Comparison of ENCODE assay signal across 22 cellular contexts in the genomic region with DNA sequence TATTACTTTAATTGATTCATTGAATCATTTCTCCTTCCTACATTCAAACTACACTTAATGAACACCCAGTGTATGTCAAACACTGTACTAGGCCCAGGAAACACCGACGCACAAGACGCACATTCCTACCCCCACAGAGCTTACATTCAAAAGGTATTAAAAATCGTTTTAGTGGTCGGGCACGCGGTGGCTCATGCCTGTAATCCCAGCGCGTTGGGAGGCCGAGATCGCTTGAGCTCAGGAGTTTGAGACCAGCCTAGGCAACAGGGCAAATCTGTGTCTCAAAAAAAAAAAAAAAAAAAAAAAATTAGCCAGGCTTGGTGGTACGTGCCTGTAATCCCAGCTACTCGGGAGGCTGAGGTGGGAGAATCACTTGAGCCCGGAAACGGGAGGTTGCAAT. TPM values are rescaled to one million over a fixed set of nuclear protein-coding genes. Genes with fewer than 3 reads are reported as not detected.
A peak's percentile ranks its signal among the peaks of the same experiment; 100 is the strongest.
DNase-seq lines count a peak whose midpoint lies in the region; ATAC-seq lines count a peak whose summit lies in the region.
"Had no signal": no experiment of that assay in that cellular context is flagged by ENCODE, and none has a peak within 500 bp of the region (broad histone marks: within the 10 kb centered on the region; RNA-seq: fewer than 3 reads in every experiment).

No MANE protein-coding gene starts in this region.

- H3K36me3 Mint-ChIP-seq in T-helper 1 cell treated with Interleukin-12 subunit alpha and Interleukin-12 subunit beta and Interleukin-4 antibody, amounts not matched to agents 30 μg/mL and 1 μg/mL, for 36 hours (ENCODE audit: low read depth), result peaks cover 9% of the 10 kb centered on the region
- no peaks in the 10 kb centered on the region for H3K36me3 Mint-ChIP-seq in CD4-positive, alpha-beta memory T cell
- H3K36me3 Mint-ChIP-seq in activated T-helper 1 cell treated with anti-CD3 and anti-CD28 coated beads, Interleukin-12 subunit alpha, Interleukin-12 subunit beta, Interleukin-2, Interleukin-4 antibody, amounts not matched to agents 30 ng/mL and 10 ng/mL and 1 ng/mL, durations not matched to agents 14 hours and 24 hours and 36 hours (ENCODE audit: low read depth), result peaks cover 2% of the 10 kb centered on the region
- peaks cover 3 to 27% (median 11%) of the 10 kb centered on the region in 3 donors for H3K36me3 Mint-ChIP-seq in naive thymus-derived CD8-positive, alpha-beta T cell
- H3K36me3 Mint-ChIP-seq: activated naive CD8-positive, alpha-beta T cell had no signal

- H3K4me3 Mint-ChIP-seq in T-helper 1 cell treated with Interleukin-12 subunit alpha and Interleukin-12 subunit beta and Interleukin-4 antibody, amounts not matched to agents 30 μg/mL and 1 μg/mL, for 36 hours, result peak overlapping the region; percentile 88
- H3K4me3 Mint-ChIP-seq in CD4-positive, alpha-beta memory T cell, result peak overlapping the region in 7 of 8 donors; percentile 21 to 94 (median 88)
- peak overlapping the region; percentile 82 for H3K4me3 Mint-ChIP-seq in activated T-helper 1 cell treated with anti-CD3 and anti-CD28 coated beads, Interleukin-12 subunit alpha, Interleukin-12 subunit beta, Interleukin-2, Interleukin-4 antibody, amounts not matched to agents 30 ng/mL and 10 ng/mL and 1 ng/mL, durations not matched to agents 14 hours and 24 hours and 36 hours
- peak overlapping the region in 6 of 10 donors; percentile 43 to 91 (median 85) for H3K4me3 Mint-ChIP-seq in naive thymus-derived CD8-positive, alpha-beta T cell

- no peaks in the 10 kb centered on the region for H3K9me3 ChIP-seq in CD4-positive, alpha-beta memory T cell (ENCODE audit: control insufficient read depth in 1 of 2, low read length in 2 of 2)
- H3K9me3 ChIP-seq: SJCRH30, upper lobe of right lung had no signal

- peak overlapping the region; percentile 6 for H3K27ac Mint-ChIP-seq in T-helper 1 cell treated with Interleukin-12 subunit alpha and Interleukin-12 subunit beta and Interleukin-4 antibody, amounts not matched to agents 30 μg/mL and 1 μg/mL, for 36 hours
- peak overlapping the region in 3 of 7 donors; percentile 50 to 65 (median 62) for H3K27ac Mint-ChIP-seq in CD4-positive, alpha-beta memory T cell
- H3K27ac Mint-ChIP-seq in activated T-helper 1 cell treated with anti-CD3 and anti-CD28 coated beads, Interleukin-12 subunit alpha, Interleukin-12 subunit beta, Interleukin-2, Interleukin-4 antibody, amounts not matched to agents 30 ng/mL and 10 ng/mL and 1 ng/mL, durations not matched to agents 14 hours and 24 hours and 36 hours, result no peak overlapping the region
- H3K27ac Mint-ChIP-seq in naive thymus-derived CD8-positive, alpha-beta T cell, result peak overlapping the region in 2 of 10 donors; percentile 8 to 62

- intact Hi-C loops in CD4-positive, alpha-beta memory T cell (cut with micrococcal nuclease), result loop anchor here (5.0 kb wide), 1 partner anchor 375 kb away; a partner anchor contains a TSS
- intact Hi-C loops in activated T-helper 1 cell treated with anti-CD3 and anti-CD28 coated beads, Interleukin-12 subunit alpha, Interleukin-12 subunit beta, Interleukin-2, Interleukin-4 antibody, amounts not matched to agents 30 ng/mL and 10 ng/mL and 1 ng/mL, durations not matched to agents 14 hours and 24 hours and 36 hours (cut with micrococcal nuclease), result loop anchor here (2.0 to 5.0 kb wide), 6 partner anchors 14 to 1905 kb away; no protein-coding TSS in a partner anchor

- H3K36me3 ChIP-seq in CD4-positive, alpha-beta memory T cell (ENCODE audit: insufficient read depth, low read length), result no peaks in the 10 kb centered on the region
- H3K36me3 ChIP-seq: SJCRH30, upper lobe of right lung had no signal

- peaks cover 33% of the 10 kb centered on the region for H3K4me1 ChIP-seq in CD4-positive, alpha-beta memory T cell (ENCODE audit: insufficient read depth, low read length)
- H3K4me1 ChIP-seq: parathyroid adenoma, SJCRH30 had no signal

- H3K4me3 ChIP-seq in CD4-positive, alpha-beta memory T cell (ENCODE audit: low read length in 2 of 2), result no peak overlapping the region

- no peak for DNase-seq in T-helper 1 cell
- DNase-seq in CD4-positive, alpha-beta memory T cell, result no peak
- DNase-seq in activated T-helper 1 cell treated with anti-CD3 and anti-CD28 coated beads, Interleukin-12 subunit alpha, Interleukin-12 subunit beta, Interleukin-2, Interleukin-4 antibody, amounts not matched to agents 30 ng/mL and 10 ng/mL and 1 ng/mL, durations not matched to agents 14 hours and 24 hours and 36 hours (ENCODE audit: low spot score), result no peak
- no peak for DNase-seq in naive thymus-derived CD8-positive, alpha-beta T cell
- DNase-seq in NOMO-1 treated with dmso at 0.1 percent for 144 hours (lab: John Stamatoyannopoulos, UW; ENCODE audit: unreplicated experiment), result no peak
- DNase-seq: C1 segment of cervical spinal cord; effector CD4-positive, alpha-beta T cell; hypothalamus; left cardiac atrium; NCI-H2081 treated with DMSO at 0.1 percent for 48 hours; NCI-H524 treated with DMSO at 0.1 percent for 48 hours; PC-3; upper lobe of right lung had no signal

- peaks cover 6% of the 10 kb centered on the region for H3K9me3 Mint-ChIP-seq in T-helper 1 cell treated with Interleukin-12 subunit alpha and Interleukin-12 subunit beta and Interleukin-4 antibody, amounts not matched to agents 30 μg/mL and 1 μg/mL, for 36 hours
- peaks cover 0 to 19% (median 14%) of the 10 kb centered on the region in 8 donors for H3K9me3 Mint-ChIP-seq in CD4-positive, alpha-beta memory T cell
- peaks cover 2% of the 10 kb centered on the region for H3K9me3 Mint-ChIP-seq in activated T-helper 1 cell treated with anti-CD3 and anti-CD28 coated beads, Interleukin-12 subunit alpha, Interleukin-12 subunit beta, Interleukin-2, Interleukin-4 antibody, amounts not matched to agents 30 ng/mL and 10 ng/mL and 1 ng/mL, durations not matched to agents 14 hours and 24 hours and 36 hours
- H3K9me3 Mint-ChIP-seq in naive thymus-derived CD8-positive, alpha-beta T cell, result peaks cover 0 to 21% (median 5%) of the 10 kb centered on the region in 9 donors

- no peak for ATAC-seq in naive thymus-derived CD8-positive, alpha-beta T cell
- ATAC-seq in HG02759 (IDR thresholded peaks at IDR 0.05; ENCODE audit: unreplicated experiment) (no peak), GM21576 (IDR thresholded peaks at IDR 0.05; ENCODE audit: unreplicated experiment) (no peak)
- ATAC-seq: PC-3 had no signal

- H3K4me1 Mint-ChIP-seq in T-helper 1 cell treated with Interleukin-12 subunit alpha and Interleukin-12 subunit beta and Interleukin-4 antibody, amounts not matched to agents 30 μg/mL and 1 μg/mL, for 36 hours (ENCODE audit: low read depth), result peaks cover 42% of the 10 kb centered on the region
- peaks cover 18 to 63% (median 28%) of the 10 kb centered on the region in 4 donors for H3K4me1 Mint-ChIP-seq in CD4-positive, alpha-beta memory T cell
- peaks cover 62% of the 10 kb centered on the region for H3K4me1 Mint-ChIP-seq in activated T-helper 1 cell treated with anti-CD3 and anti-CD28 coated beads, Interleukin-12 subunit alpha, Interleukin-12 subunit beta, Interleukin-2, Interleukin-4 antibody, amounts not matched to agents 30 ng/mL and 10 ng/mL and 1 ng/mL, durations not matched to agents 14 hours and 24 hours and 36 hours (ENCODE audit: low read depth)
- peaks cover 13 to 52% (median 39%) of the 10 kb centered on the region in 4 donors for H3K4me1 Mint-ChIP-seq in naive thymus-derived CD8-positive, alpha-beta T cell

- H3K27me3 ChIP-seq in CD4-positive, alpha-beta memory T cell (ENCODE audit: insufficient read depth, low read length), result peaks cover 60% of the 10 kb centered on the region
- H3K27me3 ChIP-seq: SJCRH30 had no signal

- no peak overlapping the region for H3K27ac ChIP-seq in CD4-positive, alpha-beta memory T cell (ENCODE audit: low read depth, low read length)
- H3K27ac ChIP-seq: 22Rv1, parathyroid adenoma, SJCRH30, skin epidermis, upper lobe of right lung had no signal

- POLR2A ChIA-PET in CD4-positive, alpha-beta memory T cell (lab: Charles Lee; ENCODE audit: partially characterized antibody), result interaction anchor here (0.8 to 1.3 kb wide), 2 partner anchors 235 to 307 kb away, joined by 3 read pairs; no protein-coding TSS in a partner anchor
- POLR2A ChIA-PET in naive thymus-derived CD8-positive, alpha-beta T cell (lab: Charles Lee), result interaction anchor here (0.6 to 0.7 kb wide), 2 partner anchors 10 to 1369 kb away, joined by 3 to 4 read pairs; no protein-coding TSS in a partner anchor

- peaks cover 90% of the 10 kb centered on the region for H3K27me3 Mint-ChIP-seq in T-helper 1 cell treated with Interleukin-12 subunit alpha and Interleukin-12 subunit beta and Interleukin-4 antibody, amounts not matched to agents 30 μg/mL and 1 μg/mL, for 36 hours (ENCODE audit: low read depth)
- H3K27me3 Mint-ChIP-seq in CD4-positive, alpha-beta memory T cell, result peaks cover 57 to 60% of the 10 kb centered on the region in 2 donors
- H3K27me3 Mint-ChIP-seq in activated T-helper 1 cell treated with anti-CD3 and anti-CD28 coated beads, Interleukin-12 subunit alpha, Interleukin-12 subunit beta, Interleukin-2, Interleukin-4 antibody, amounts not matched to agents 30 ng/mL and 10 ng/mL and 1 ng/mL, durations not matched to agents 14 hours and 24 hours and 36 hours (ENCODE audit: insufficient read depth), result peaks cover 85% of the 10 kb centered on the region
- peaks cover 52 to 72% (median 63%) of the 10 kb centered on the region in 5 donors for H3K27me3 Mint-ChIP-seq in naive thymus-derived CD8-positive, alpha-beta T cell

- CTCF ChIA-PET in CD4-positive, alpha-beta memory T cell (lab: Charles Lee; ENCODE audit: partially characterized antibody), result interaction anchor here (0.8 to 4.4 kb wide), 17 partner anchors 8 to 424 kb away, joined by 3 to 67 read pairs (median 4); no protein-coding TSS in a partner anchor

RNA-seq across cellular contexts. Expression of a gene that starts 6.4 kb away (rescaled TPM):
- total RNA-seq in CD4-positive, alpha-beta memory T cell, result not detected
- not detected for polyA plus RNA-seq in CD4-positive, alpha-beta memory T cell
- total RNA-seq in activated T-helper 1 cell treated with anti-CD3 and anti-CD28 coated beads, Interleukin-12 subunit alpha, Interleukin-12 subunit beta, Interleukin-2, Interleukin-4 antibody, amounts not matched to agents 30 ng/mL and 10 ng/mL and 1 ng/mL, durations not matched to agents 14 hours and 24 hours and 36 hours, result 0.18 TPM in 1 of 2 replicates, not detected in the other
- not detected for total RNA-seq in naive thymus-derived CD8-positive, alpha-beta T cell
- not detected for polyA plus RNA-seq in naive thymus-derived CD8-positive, alpha-beta T cell
- total RNA-seq: bronchial epithelial cell, left cardiac atrium, PC-3, upper lobe of right lung had no signal
